7 cellular contexts compared by ENCODE assay signal in the genomic region with DNA sequence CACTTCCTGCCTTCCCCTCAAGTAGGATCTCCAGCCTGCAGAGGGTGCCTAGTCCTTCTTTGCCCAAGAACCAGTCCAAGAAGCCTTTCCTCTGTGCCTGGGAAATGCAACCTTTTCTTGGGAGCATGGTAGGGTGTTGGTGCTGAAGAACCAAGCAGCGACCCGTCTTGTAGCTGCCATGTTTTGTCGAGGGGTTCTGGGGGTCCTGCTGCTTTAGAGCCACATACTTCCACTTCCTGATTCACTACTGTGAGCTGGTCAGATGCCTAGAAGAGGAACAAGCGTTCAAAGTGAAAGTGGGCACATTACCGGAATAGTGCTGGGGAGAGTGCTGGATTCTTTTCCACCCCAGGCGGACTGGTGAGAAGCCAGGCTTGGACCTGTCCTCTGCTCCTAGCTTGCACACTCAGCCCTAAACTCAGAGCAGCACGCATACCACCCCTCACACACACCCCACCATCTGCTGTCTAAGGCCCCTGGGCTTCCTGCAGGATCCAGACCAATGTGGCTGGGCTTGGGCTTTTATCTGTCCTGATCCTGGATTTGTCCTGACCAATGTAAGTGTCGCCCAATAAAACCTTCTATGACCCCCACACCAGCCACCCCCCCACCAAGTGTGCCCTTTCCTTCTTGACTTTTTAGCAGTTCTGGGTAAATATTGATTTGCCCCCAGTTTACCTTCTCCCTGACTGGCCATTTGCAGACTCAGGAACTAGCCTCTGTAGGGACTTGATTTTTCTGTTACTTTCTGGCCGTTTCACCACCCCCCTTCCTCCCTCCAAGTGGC. TPM values are rescaled to one million over a fixed set of nuclear protein-coding genes. Genes with fewer than 3 reads are reported as not detected.
DNase-seq lines count a peak whose midpoint lies in the region; ATAC-seq and TF ChIP-seq lines count a peak whose summit lies in the region.
"Had no signal": no experiment of that assay in that cellular context is flagged by ENCODE, and none has a peak within 500 bp of the region (broad histone marks: within the 10 kb centered on the region; RNA-seq: fewer than 3 reads in every experiment).

No MANE protein-coding gene starts in this region.

- peaks cover 44% of the 10 kb centered on the region for H3K4me1 Mint-ChIP-seq in activated naive CD8-positive, alpha-beta T cell (ENCODE audit: low read depth)
- peaks cover 33% of the 10 kb centered on the region for H3K4me1 Mint-ChIP-seq in activated naive CD8-positive, alpha-beta T cell treated with anti-CD3 and anti-CD28 coated beads for 36 hours

- no peak for TF ChIP-seq EP300 in upper lobe of left lung (IDR thresholded peaks at IDR 0.05)

- no peaks in the 10 kb centered on the region for H3K36me3 Mint-ChIP-seq in activated naive CD8-positive, alpha-beta T cell
- peaks cover 3% of the 10 kb centered on the region for H3K36me3 Mint-ChIP-seq in activated naive CD8-positive, alpha-beta T cell treated with anti-CD3 and anti-CD28 coated beads for 36 hours

- H3K27ac ChIP-seq in upper lobe of left lung, result no peak overlapping the region

- no peaks in the 10 kb centered on the region for H3K36me3 ChIP-seq in upper lobe of left lung

- H3K9me3 Mint-ChIP-seq in activated naive CD8-positive, alpha-beta T cell (ENCODE audit: low read depth), result no peaks in the 10 kb centered on the region
- no peaks in the 10 kb centered on the region for H3K9me3 Mint-ChIP-seq in activated naive CD8-positive, alpha-beta T cell treated with anti-CD3 and anti-CD28 coated beads for 36 hours

- H3K27me3 Mint-ChIP-seq in activated naive CD8-positive, alpha-beta T cell, result peaks cover 61% of the 10 kb centered on the region
- H3K27me3 Mint-ChIP-seq in activated naive CD8-positive, alpha-beta T cell treated with anti-CD3 and anti-CD28 coated beads for 36 hours, result peaks cover 94% of the 10 kb centered on the region

- TF ChIP-seq CTCF in upper lobe of left lung (IDR thresholded peaks at IDR 0.05), result no peak

- H3K4me1 ChIP-seq in upper lobe of left lung, result peaks cover 34 to 53% (median 37%) of the 10 kb centered on the region in 4 donors

- H3K9me3 ChIP-seq in upper lobe of left lung, result no peaks in the 10 kb centered on the region

- no peak for DNase-seq in activated naive CD8-positive, alpha-beta T cell treated with anti-CD3 and anti-CD28 coated beads for 36 hours
- DNase-seq in ecto neural progenitor cell (ENCODE audit: low spot score) (peak; percentile 45), upper lobe of left lung (no peak), COLO668 (lab: John Stamatoyannopoulos, UW; ENCODE audit: unreplicated experiment) (no peak)
- no peak for DNase-seq in activated CD4-positive, alpha-beta T cell treated with anti-CD3 and anti-CD28 coated beads, Interleukin-2, amount 50 U/mL, for 4 hours

- H3K27me3 ChIP-seq in upper lobe of left lung, result peaks cover 6 to 94% (median 69%) of the 10 kb centered on the region in 4 donors

- WGBS in upper lobe of left lung, 2 donors, result 11 to 16% methylated on average over 2 to 9 of the region's 9 CpGs

- TF ChIP-seq POLR2A in upper lobe of left lung (IDR thresholded peaks at IDR 0.05), result no peak

- peak; percentile 47 to 66 for ATAC-seq in upper lobe of left lung (ENCODE audit: low FRiP score in 2 of 2)

- H3K4me3 Mint-ChIP-seq in activated naive CD8-positive, alpha-beta T cell, result peak overlapping the region; percentile 81
- H3K4me3 Mint-ChIP-seq in activated naive CD8-positive, alpha-beta T cell treated with anti-CD3 and anti-CD28 coated beads for 36 hours, result no peak overlapping the region

- no peak overlapping the region for H3K27ac Mint-ChIP-seq in activated naive CD8-positive, alpha-beta T cell
- no peak overlapping the region for H3K27ac Mint-ChIP-seq in activated naive CD8-positive, alpha-beta T cell treated with anti-CD3 and anti-CD28 coated beads for 36 hours

- H3K4me3 ChIP-seq in upper lobe of left lung, result peak overlapping the region in 2 of 4 donors; percentile 9 to 17

RNA-seq across cellular contexts. Expression of a gene that starts 1.5 kb away (rescaled TPM):
- not detected for total RNA-seq in activated naive CD8-positive, alpha-beta T cell treated with anti-CD3 and anti-CD28 coated beads for 36 hours
- total RNA-seq in upper lobe of left lung, result not detected

RNA-seq across cellular contexts. Expression of a gene that starts 16.4 kb away (rescaled TPM):
- total RNA-seq in activated naive CD8-positive, alpha-beta T cell treated with anti-CD3 and anti-CD28 coated beads for 36 hours, result under 1 TPM in 1 of 2 experiments, not detected in 1; 0.10 TPM
- total RNA-seq in upper lobe of left lung, result not detected

RNA-seq across cellular contexts. Expression of a gene that starts 27.3 kb away (rescaled TPM):
- not detected for total RNA-seq in activated naive CD8-positive, alpha-beta T cell treated with anti-CD3 and anti-CD28 coated beads for 36 hours
- total RNA-seq in upper lobe of left lung, result under 1 TPM in 2 of 6 donors, not detected in 4; 0.15 to 0.24 TPM
- total RNA-seq: SK-MEL-5 had no signal

RNA-seq across cellular contexts. Expression of a gene that starts 36.1 kb away (rescaled TPM):
- total RNA-seq in activated naive CD8-positive, alpha-beta T cell treated with anti-CD3 and anti-CD28 coated beads for 36 hours, result not detected
- total RNA-seq in upper lobe of left lung, result 1 to 10 TPM in 2 of 6 donors, under 1 TPM in 3, not detected in 1; 0.30 to 6.1 (median 0.49) TPM
- total RNA-seq: SK-MEL-5 had no signal

RNA-seq across cellular contexts. Expression of a gene that starts 41.2 kb away (rescaled TPM):
- total RNA-seq in activated naive CD8-positive, alpha-beta T cell treated with anti-CD3 and anti-CD28 coated beads for 36 hours, result not detected
- not detected for total RNA-seq in upper lobe of left lung
- total RNA-seq: SK-MEL-5 had no signal
